In the genomic region with DNA sequence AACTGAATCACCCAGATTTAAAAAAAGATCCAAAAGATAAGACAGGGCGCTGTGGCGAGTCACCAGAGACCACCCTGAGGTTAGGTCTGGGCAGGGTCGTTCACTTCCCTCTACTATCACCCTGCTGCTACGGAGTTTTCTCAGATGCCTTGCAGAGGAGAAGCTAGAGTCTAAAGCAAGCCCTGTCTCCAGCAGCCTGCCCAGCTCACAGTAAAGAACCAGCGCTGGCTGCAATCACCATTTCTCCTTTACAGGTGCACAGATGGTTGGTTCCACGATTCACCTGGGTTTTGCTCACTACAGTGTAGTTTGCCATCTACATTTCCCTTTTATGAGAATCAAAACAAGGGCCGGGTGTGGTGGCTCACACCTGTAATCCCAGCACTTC, we compare ENCODE assay signal across 30 cellular contexts.
"Had no signal": no experiment of that assay in that cellular context is flagged by ENCODE, and none has a peak within 500 bp of the region (broad histone marks: within the 10 kb centered on the region; RNA-seq: fewer than 3 reads in every experiment).

No MANE protein-coding gene starts in this region.

- H3K36me3 ChIP-seq: adrenal gland, Peyer's patch had no signal

- DNase-seq: activated CD4-positive, alpha-beta T cell treated with anti-CD3 and anti-CD28 coated beads for 36 hours; activated CD4-positive, alpha-beta T cell treated with anti-CD3 and anti-CD28 coated beads, Interleukin-2, amount 10 ng/mL, durations not matched to agents 7 days and 5 days; activated CD4-positive, alpha-beta T cell treated with anti-CD3 and anti-CD28 coated beads, Interleukin-2, amount 50 U/mL, for 48 hours; activated CD8-positive, alpha-beta T cell treated with anti-CD3 and anti-CD28 coated beads, Interleukin-2, amount 10 ng/mL, durations not matched to agents 7 days and 5 days; activated gamma-delta T cell treated with Interleukin-2 at 50 U/mL for 16 hours; activated naive CD4-positive, alpha-beta T cell treated with anti-CD3 and anti-CD28 coated beads for 36 hours; activated T-cell treated with anti-CD3 and anti-CD28 coated beads, Interleukin-2, amount 50 U/mL, for 24 hours; adrenal gland; body of pancreas; caudate nucleus; Karpas-422; NCI-H1048; NCI-H1105 treated with DMSO at 0.1 percent for 48 hours; NCI-H1436; NCI-H1694 treated with DMSO at 0.1 percent for 48 hours; NCI-H2029; NCI-H2227 treated with DMSO at 0.1 percent for 48 hours; NCI-H446; NCI-H510A treated with DMSO at 0.1 percent for 48 hours; Peyer's patch; RPMI8226; SIG-M5; T-cell; T-helper 17 cell had no signal

- H3K27ac ChIP-seq: adrenal gland, body of pancreas, Peyer's patch had no signal

- H3K9me3 ChIP-seq: adrenal gland, body of pancreas, Peyer's patch had no signal

- H3K4me1 ChIP-seq: adrenal gland, Peyer's patch had no signal

- H3K27me3 ChIP-seq: Peyer's patch had no signal

- H3K27ac Mint-ChIP-seq: activated CD4-positive, alpha-beta T cell treated with anti-CD3 and anti-CD28 coated beads for 36 hours; activated CD4-positive, alpha-beta T cell treated with anti-CD3 and anti-CD28 coated beads, Interleukin-2, amount 10 ng/mL, durations not matched to agents 7 days and 5 days; activated CD8-positive, alpha-beta T cell treated with anti-CD3 and anti-CD28 coated beads, Interleukin-2, amount 10 ng/mL, durations not matched to agents 7 days and 5 days; activated naive CD4-positive, alpha-beta T cell treated with anti-CD3 and anti-CD28 coated beads for 36 hours; activated naive CD4-positive, alpha-beta T cell treated with anti-CD3 and anti-CD28 coated beads, Interleukin-2, amount 50 U/mL, for 72 hours; activated T-cell treated with anti-CD3 and anti-CD28 coated beads, Interleukin-2, amount 50 U/mL, for 24 hours; activated T-helper 1 cell treated with anti-CD3 and anti-CD28 coated beads, Interleukin-12 subunit alpha, Interleukin-12 subunit beta, Interleukin-2, Interleukin-4 antibody, amounts not matched to agents 30 ng/mL and 10 ng/mL and 1 ng/mL, durations not matched to agents 14 hours and 24 hours and 36 hours; T-cell; T-helper 17 cell; WTC11 had no signal

- H3K4me1 Mint-ChIP-seq: activated CD4-positive, alpha-beta T cell treated with anti-CD3 and anti-CD28 coated beads for 36 hours; activated CD4-positive, alpha-beta T cell treated with anti-CD3 and anti-CD28 coated beads, Interleukin-2, amount 10 ng/mL, durations not matched to agents 7 days and 5 days; T-cell; T-helper 17 cell had no signal

- FAIRE-seq: astrocyte, bronchial epithelial cell had no signal

- H3K4me3 Mint-ChIP-seq: activated CD4-positive, alpha-beta T cell treated with anti-CD3 and anti-CD28 coated beads for 36 hours; activated CD4-positive, alpha-beta T cell treated with anti-CD3 and anti-CD28 coated beads, Interleukin-2, amount 10 ng/mL, durations not matched to agents 7 days and 5 days; activated CD8-positive, alpha-beta T cell treated with anti-CD3 and anti-CD28 coated beads, Interleukin-2, amount 10 ng/mL, durations not matched to agents 7 days and 5 days; activated naive CD4-positive, alpha-beta T cell treated with anti-CD3 and anti-CD28 coated beads for 36 hours; activated T-cell treated with anti-CD3 and anti-CD28 coated beads, Interleukin-2, amount 50 U/mL, for 24 hours; activated T-helper 1 cell treated with anti-CD3 and anti-CD28 coated beads, Interleukin-12 subunit alpha, Interleukin-12 subunit beta, Interleukin-2, Interleukin-4 antibody, amounts not matched to agents 30 ng/mL and 10 ng/mL and 1 ng/mL, durations not matched to agents 14 hours and 24 hours and 36 hours; T-cell; T-helper 17 cell; WTC11 had no signal

- H3K9me3 Mint-ChIP-seq: activated CD4-positive, alpha-beta T cell treated with anti-CD3 and anti-CD28 coated beads, Interleukin-2, amount 10 ng/mL, durations not matched to agents 7 days and 5 days; activated naive CD4-positive, alpha-beta T cell treated with anti-CD3 and anti-CD28 coated beads for 36 hours; activated naive CD4-positive, alpha-beta T cell treated with anti-CD3 and anti-CD28 coated beads, Interleukin-2, amount 50 U/mL, for 72 hours; activated T-cell treated with anti-CD3 and anti-CD28 coated beads, Interleukin-2, amount 50 U/mL, for 24 hours; activated T-helper 1 cell treated with anti-CD3 and anti-CD28 coated beads, Interleukin-12 subunit alpha, Interleukin-12 subunit beta, Interleukin-2, Interleukin-4 antibody, amounts not matched to agents 30 ng/mL and 10 ng/mL and 1 ng/mL, durations not matched to agents 14 hours and 24 hours and 36 hours; T-cell; WTC11 had no signal

- H3K4me3 ChIP-seq: adrenal gland, body of pancreas, Peyer's patch had no signal

- H3K36me3 Mint-ChIP-seq: activated naive CD4-positive, alpha-beta T cell treated with anti-CD3 and anti-CD28 coated beads, Interleukin-2, amount 50 U/mL, for 72 hours; T-cell; WTC11 had no signal

- ATAC-seq: activated CD4-positive, alpha-beta T cell treated with anti-CD3 and anti-CD28 coated beads for 36 hours; activated CD4-positive, CD25-positive, alpha-beta regulatory T cell treated with anti-CD3 and anti-CD28 coated beads, Interleukin-2, amount 50 U/mL, for 24 hours; activated CD8-positive, alpha-beta T cell treated with anti-CD3 and anti-CD28 coated beads, Interleukin-2, amount 10 ng/mL, durations not matched to agents 7 days and 5 days; activated naive CD4-positive, alpha-beta T cell treated with anti-CD3 and anti-CD28 coated beads, Interleukin-2, amount 50 U/mL, for 72 hours; body of pancreas; T-cell; T-helper 17 cell had no signal
